Comparison of ENCODE assay signal across 11 cellular contexts in the genomic region with DNA sequence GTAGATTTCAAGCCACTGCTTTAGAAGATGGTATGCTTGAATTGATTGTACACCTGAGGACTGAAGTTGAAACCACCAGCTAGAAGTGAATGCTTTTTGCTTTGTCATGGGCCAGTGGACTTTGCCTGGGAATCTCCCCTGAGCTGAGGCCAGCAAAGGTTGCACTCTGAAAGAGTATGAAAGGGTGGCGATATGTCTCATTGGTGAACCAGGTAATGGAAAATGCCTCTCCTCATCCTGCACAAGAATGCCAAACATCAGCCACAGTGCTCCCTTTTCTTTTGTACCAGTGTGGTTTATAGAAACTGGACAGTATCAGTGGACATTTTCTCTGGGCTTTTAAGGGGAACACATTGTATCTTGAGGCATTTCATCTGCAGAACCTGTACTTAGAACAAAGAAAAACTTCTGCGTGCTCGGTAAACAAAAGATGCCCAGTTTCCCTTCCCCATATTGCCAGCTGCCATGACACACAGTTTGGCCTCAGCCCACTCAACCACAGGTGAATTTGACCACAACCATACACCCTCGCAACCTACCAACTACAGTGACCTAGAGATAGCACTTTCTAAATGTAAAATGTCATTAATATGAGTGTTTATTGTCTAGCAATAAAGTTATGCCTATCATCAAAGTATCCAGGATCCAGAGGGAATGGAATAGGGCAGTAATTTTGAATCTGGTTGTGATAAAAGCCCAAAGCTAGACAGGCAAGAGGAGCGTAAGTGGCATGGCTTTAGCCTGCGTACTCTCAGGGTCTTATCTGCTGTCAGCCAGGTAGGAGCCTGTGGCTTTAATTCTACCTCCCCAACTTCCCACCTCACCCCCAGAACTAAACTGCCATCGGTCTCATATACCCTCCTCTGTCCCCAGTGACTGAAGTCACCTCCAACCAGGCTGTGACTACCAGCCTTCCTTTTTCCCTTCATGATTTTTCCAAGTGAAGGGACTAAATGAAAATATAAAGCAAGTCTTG.
DNase-seq lines count a peak whose midpoint lies in the region; ATAC-seq, FAIRE-seq and TF ChIP-seq lines count a peak whose summit lies in the region.
"Had no signal": no experiment of that assay in that cellular context is flagged by ENCODE, and none has a peak within 500 bp of the region (broad histone marks: within the 10 kb centered on the region; RNA-seq: fewer than 3 reads in every experiment).

No MANE protein-coding gene starts in this region.

- no peaks in the 10 kb centered on the region for H3K9me3 Mint-ChIP-seq in neural progenitor cell
- H3K9me3 Mint-ChIP-seq: T-helper 1 cell treated with Interleukin-12 subunit alpha and Interleukin-12 subunit beta and Interleukin-4 antibody, amounts not matched to agents 30 μg/mL and 1 μg/mL, for 36 hours had no signal

- TF ChIP-seq POLR2A in GM12892 (IDR thresholded peaks at IDR 0.05; ENCODE audit: low read depth, low read length) = no peak

- no peak overlapping the region for H2AFZ ChIP-seq in neural progenitor cell (replicated peaks)

- no peaks in the 10 kb centered on the region for H3K27me3 ChIP-seq in neural progenitor cell

- H3K36me3 Mint-ChIP-seq in neural progenitor cell = no peaks in the 10 kb centered on the region
- H3K36me3 Mint-ChIP-seq: CD14-positive monocyte had no signal

- FAIRE-seq in GM12892 (lab: Jason Lieb, UNC) = peak; percentile 100

- H3K4me3 Mint-ChIP-seq in neural progenitor cell = no peak overlapping the region
- H3K4me3 Mint-ChIP-seq: CD14-positive monocyte; T-helper 1 cell treated with Interleukin-12 subunit alpha and Interleukin-12 subunit beta and Interleukin-4 antibody, amounts not matched to agents 30 μg/mL and 1 μg/mL, for 36 hours had no signal

- DNase-seq in GM12892 (ENCODE audit: insufficient read length) = peak; percentile 38
- peak; percentile 65 for DNase-seq in epithelial cell of proximal tubule (ENCODE audit: low read depth)
- no peak for DNase-seq in neural progenitor cell (ENCODE audit: low spot score)
- no peak for DNase-seq in HPDE6-E6E7 (ENCODE audit: extremely low spot score)
- DNase-seq in medulla oblongata (ENCODE audit: extremely low spot score) = no peak
- no peak for DNase-seq in amygdala (lab: John Stamatoyannopoulos, UW)

- no peak overlapping the region for H3K9ac ChIP-seq in neural progenitor cell

- TF ChIP-seq CTCF in epithelial cell of proximal tubule (conservative IDR thresholded peaks at IDR 0.05; ENCODE audit: low read depth, low read length) = no peak
- TF ChIP-seq CTCF in neural progenitor cell (IDR thresholded peaks at IDR 0.05) = no peak

- H3K27me3 Mint-ChIP-seq in neural progenitor cell (ENCODE audit: insufficient read depth, low read depth) = peaks cover 7% of the 10 kb centered on the region

- no peaks in the 10 kb centered on the region for H3K9me3 ChIP-seq in neural progenitor cell (ENCODE audit: low read depth)
- H3K9me3 ChIP-seq: prostate gland had no signal

- peaks cover 18% of the 10 kb centered on the region for H3K4me1 ChIP-seq in neural progenitor cell
- H3K4me1 ChIP-seq: prostate gland had no signal

- peaks cover 24% of the 10 kb centered on the region for H3K4me1 Mint-ChIP-seq in neural progenitor cell

- no peaks in the 10 kb centered on the region for H3K36me3 ChIP-seq in neural progenitor cell
- H3K36me3 ChIP-seq: prostate gland had no signal

- ATAC-seq in GM21381 (IDR thresholded peaks at IDR 0.05; ENCODE audit: unreplicated experiment) (peak; percentile 83), HG03196 (IDR thresholded peaks at IDR 0.05; ENCODE audit: unreplicated experiment) (peak; percentile 88)

- H3K79me2 ChIP-seq in neural progenitor cell (ENCODE audit: low read depth) = no peaks in the 10 kb centered on the region

- no peak overlapping the region for H3K4me2 ChIP-seq in neural progenitor cell

- H4K20me1 ChIP-seq in neural progenitor cell (ENCODE audit: low read depth) = no peaks in the 10 kb centered on the region

- no peak overlapping the region for H3K27ac ChIP-seq in neural progenitor cell
- H3K27ac ChIP-seq: prostate gland had no signal

- H3F3A ChIP-seq in neural progenitor cell (ENCODE audit: low read depth) = peaks cover 10% of the 10 kb centered on the region

- no peak overlapping the region for H3K4me3 ChIP-seq in epithelial cell of proximal tubule (ENCODE audit: low read depth, low read length)
- no peak overlapping the region for H3K4me3 ChIP-seq in neural progenitor cell
- H3K4me3 ChIP-seq: prostate gland had no signal

- no peak overlapping the region for H3K27ac Mint-ChIP-seq in neural progenitor cell
- H3K27ac Mint-ChIP-seq: CD14-positive monocyte; T-helper 1 cell treated with Interleukin-12 subunit alpha and Interleukin-12 subunit beta and Interleukin-4 antibody, amounts not matched to agents 30 μg/mL and 1 μg/mL, for 36 hours had no signal

Comparison
In these comparisons a context has a peak if more than half of its experiments do, and no peak if none do; other contexts are left out.
1. DNase-seq: peak in GM12892 (single experiment) and epithelial cell of proximal tubule (single experiment); none in neural progenitor cell (single experiment), HPDE6-E6E7 (single experiment), medulla oblongata (single experiment) and amygdala (0 of 56).